17 cellular contexts compared by ENCODE assay signal in genomic region chr15:63824570-63824969, GRCh38. TPM values are rescaled to one million over a fixed set of nuclear protein-coding genes. Genes with fewer than 3 reads are reported as not detected.
DNase-seq lines count a peak whose midpoint lies in the region; ATAC-seq and TF ChIP-seq lines count a peak whose summit lies in the region.
"Had no signal": no experiment of that assay in that cellular context is flagged by ENCODE, and none has a peak within 500 bp of the region (broad histone marks: within the 10 kb centered on the region; RNA-seq: fewer than 3 reads in every experiment).

No MANE protein-coding gene starts in this region.

- peaks cover 2% of the 10 kb centered on the region for H3K36me3 Mint-ChIP-seq in activated CD4-positive, alpha-beta T cell treated with anti-CD3 and anti-CD28 coated beads for 36 hours (ENCODE audit: low read depth)
- H3K36me3 Mint-ChIP-seq in activated CD4-positive, alpha-beta T cell treated with anti-CD3 and anti-CD28 coated beads, Interleukin-2, amount 10 ng/mL, durations not matched to agents 7 days and 5 days (ENCODE audit: low read depth): peaks cover 10% of the 10 kb centered on the region
- H3K36me3 Mint-ChIP-seq in natural killer cell: no peaks in the 10 kb centered on the region
- H3K36me3 Mint-ChIP-seq in natural killer cell treated with Interleukin-12 subunit alpha and Interleukin-12 subunit beta and Interleukin-15 and Interleukin-18, amount 100 ng/mL, for 72 hours: no peaks in the 10 kb centered on the region
- peaks cover 0 to 18% (median 12%) of the 10 kb centered on the region in 5 donors for H3K36me3 Mint-ChIP-seq in naive thymus-derived CD4-positive, alpha-beta T cell

- no peak for ATAC-seq in activated CD4-positive, alpha-beta T cell treated with anti-CD3 and anti-CD28 coated beads for 36 hours
- ATAC-seq in natural killer cell (no peak), GM18868 (IDR thresholded peaks at IDR 0.05; ENCODE audit: unreplicated experiment) (no peak)
- ATAC-seq in natural killer cell treated with Interleukin-12 subunit alpha and Interleukin-12 subunit beta and Interleukin-15 and Interleukin-18, amount 100 ng/mL, for 72 hours: no peak
- no peak for ATAC-seq in naive thymus-derived CD4-positive, alpha-beta T cell
- ATAC-seq: GM12878 had no signal

- peaks cover 10 to 36% of the 10 kb centered on the region in 2 donors for H3K4me1 ChIP-seq in naive thymus-derived CD4-positive, alpha-beta T cell (ENCODE audit: control insufficient read depth in 2 of 2, insufficient read depth in 2 of 2, low read length in 2 of 2)
- H3K4me1 ChIP-seq in spleen: peaks cover 15 to 97% (median 63%) of the 10 kb centered on the region in 6 donors

- no peaks in the 10 kb centered on the region for H3K36me3 ChIP-seq in naive thymus-derived CD4-positive, alpha-beta T cell (ENCODE audit: control insufficient read depth in 2 of 3, insufficient read depth in 3 of 3, low read length in 3 of 3)
- H3K36me3 ChIP-seq in spleen: no peaks in the 10 kb centered on the region
- H3K36me3 ChIP-seq: BLaER1 had no signal

- CTCF ChIA-PET in activated CD4-positive, alpha-beta T cell treated with anti-CD3 and anti-CD28 coated beads for 36 hours (lab: Charles Lee): interaction anchor here (0.6 to 1.1 kb wide), 2 partner anchors 8 to 26 kb away, joined by 4 read pairs; no protein-coding TSS in a partner anchor
- CTCF ChIA-PET in activated CD4-positive, alpha-beta T cell treated with anti-CD3 and anti-CD28 coated beads, Interleukin-2, amount 10 ng/mL, durations not matched to agents 7 days and 5 days (lab: Charles Lee): interaction anchor here (0.6 to 0.8 kb wide), 2 partner anchors 149 to 184 kb away, joined by 3 to 5 read pairs; no protein-coding TSS in a partner anchor
- CTCF ChIA-PET in naive thymus-derived CD4-positive, alpha-beta T cell (lab: Charles Lee): interaction anchor here (0.6 kb wide), 1 partner anchor 186 kb away, joined by 3 read pairs; no protein-coding TSS in a partner anchor

- no peaks in the 10 kb centered on the region for H3K27me3 Mint-ChIP-seq in activated CD4-positive, alpha-beta T cell treated with anti-CD3 and anti-CD28 coated beads for 36 hours
- no peaks in the 10 kb centered on the region for H3K27me3 Mint-ChIP-seq in activated CD4-positive, alpha-beta T cell treated with anti-CD3 and anti-CD28 coated beads, Interleukin-2, amount 10 ng/mL, durations not matched to agents 7 days and 5 days
- no peaks in the 10 kb centered on the region for H3K27me3 Mint-ChIP-seq in natural killer cell (ENCODE audit: low read depth in 2 of 2)
- H3K27me3 Mint-ChIP-seq in natural killer cell treated with Interleukin-12 subunit alpha and Interleukin-12 subunit beta and Interleukin-15 and Interleukin-18, amount 100 ng/mL, for 72 hours: no peaks in the 10 kb centered on the region
- H3K27me3 Mint-ChIP-seq in naive thymus-derived CD4-positive, alpha-beta T cell: no peaks in the 10 kb centered on the region

- DNase-seq in activated CD4-positive, alpha-beta T cell treated with anti-CD3 and anti-CD28 coated beads for 36 hours: no peak
- no peak for DNase-seq in activated CD4-positive, alpha-beta T cell treated with anti-CD3 and anti-CD28 coated beads, Interleukin-2, amount 10 ng/mL, durations not matched to agents 7 days and 5 days
- no peak for DNase-seq in natural killer cell
- DNase-seq in natural killer cell treated with Interleukin-12 subunit alpha and Interleukin-12 subunit beta and Interleukin-15 and Interleukin-18, amount 100 ng/mL, for 72 hours (ENCODE audit: low spot score): no peak
- no peak for DNase-seq in naive thymus-derived CD4-positive, alpha-beta T cell
- DNase-seq in spleen: no peak
- no peak for DNase-seq in SKM-1 treated with dmso at 0.1 percent for 144 hours (lab: John Stamatoyannopoulos, UW; ENCODE audit: unreplicated experiment)
- DNase-seq: AML-193, Calu3, DMS 273 treated with DMSO at 0.1 percent for 48 hours, GOT3, H9, IMR-90 had no signal

- no peak overlapping the region for H3K4me3 ChIP-seq in naive thymus-derived CD4-positive, alpha-beta T cell (ENCODE audit: low read length)
- H3K4me3 ChIP-seq in spleen: no peak overlapping the region
- H3K4me3 ChIP-seq: BLaER1, GM12878 had no signal

- intact Hi-C loops in activated CD4-positive, alpha-beta T cell treated with anti-CD3 and anti-CD28 coated beads for 36 hours (cut with DNase I, micrococcal nuclease): no loop called here
- intact Hi-C loops in natural killer cell (cut with micrococcal nuclease): no loop called here
- intact Hi-C loops in naive thymus-derived CD4-positive, alpha-beta T cell (cut with micrococcal nuclease): loop anchor here in 1 of 2 donors (5.0 kb wide), 1 partner anchor 72 kb away; no protein-coding TSS in a partner anchor
- intact Hi-C loops in spleen (cut with DNase I; ENCODE audit: low total_unique reads): loop anchor here (10.0 kb wide), 1 partner anchor 240 kb away; no protein-coding TSS in a partner anchor

- POLR2A ChIA-PET in activated CD4-positive, alpha-beta T cell treated with anti-CD3 and anti-CD28 coated beads for 36 hours (lab: Charles Lee): no interaction called here
- POLR2A ChIA-PET in activated CD4-positive, alpha-beta T cell treated with anti-CD3 and anti-CD28 coated beads, Interleukin-2, amount 10 ng/mL, durations not matched to agents 7 days and 5 days (lab: Charles Lee): no interaction called here
- POLR2A ChIA-PET in naive thymus-derived CD4-positive, alpha-beta T cell (lab: Charles Lee): interaction anchor here (0.6 to 0.8 kb wide), 2 partner anchors 8 to 351 kb away, joined by 3 read pairs; no protein-coding TSS in a partner anchor

- no peak overlapping the region for H3K4me3 Mint-ChIP-seq in activated CD4-positive, alpha-beta T cell treated with anti-CD3 and anti-CD28 coated beads for 36 hours
- no peak overlapping the region for H3K4me3 Mint-ChIP-seq in activated CD4-positive, alpha-beta T cell treated with anti-CD3 and anti-CD28 coated beads, Interleukin-2, amount 10 ng/mL, durations not matched to agents 7 days and 5 days
- H3K4me3 Mint-ChIP-seq in natural killer cell: no peak overlapping the region
- H3K4me3 Mint-ChIP-seq in natural killer cell treated with Interleukin-12 subunit alpha and Interleukin-12 subunit beta and Interleukin-15 and Interleukin-18, amount 100 ng/mL, for 72 hours: no peak overlapping the region
- H3K4me3 Mint-ChIP-seq in naive thymus-derived CD4-positive, alpha-beta T cell: peak overlapping the region in 5 of 10 donors; percentile 5 to 46 (median 27)
- H3K4me3 Mint-ChIP-seq: H9 had no signal

- no peaks in the 10 kb centered on the region for H3K27me3 ChIP-seq in naive thymus-derived CD4-positive, alpha-beta T cell (ENCODE audit: control insufficient read depth in 2 of 2, insufficient read depth in 2 of 2, low read length in 2 of 2)
- no peaks in the 10 kb centered on the region for H3K27me3 ChIP-seq in spleen (replicated peaks in 1 of 7)
- H3K27me3 ChIP-seq: BLaER1 had no signal

- TF ChIP-seq POLR2A in spleen (IDR thresholded peaks at IDR 0.05): no peak

- H3K27ac Mint-ChIP-seq in activated CD4-positive, alpha-beta T cell treated with anti-CD3 and anti-CD28 coated beads for 36 hours: peak overlapping the region; percentile 8
- no peak overlapping the region for H3K27ac Mint-ChIP-seq in activated CD4-positive, alpha-beta T cell treated with anti-CD3 and anti-CD28 coated beads, Interleukin-2, amount 10 ng/mL, durations not matched to agents 7 days and 5 days
- peak overlapping the region; percentile 8 to 12 for H3K27ac Mint-ChIP-seq in natural killer cell
- no peak overlapping the region for H3K27ac Mint-ChIP-seq in natural killer cell treated with Interleukin-12 subunit alpha and Interleukin-12 subunit beta and Interleukin-15 and Interleukin-18, amount 100 ng/mL, for 72 hours
- peak overlapping the region in 6 of 9 donors; percentile 3 to 51 (median 28) for H3K27ac Mint-ChIP-seq in naive thymus-derived CD4-positive, alpha-beta T cell

- H3K27ac ChIP-seq in naive thymus-derived CD4-positive, alpha-beta T cell (ENCODE audit: low read depth, low read length): no peak overlapping the region
- no peak overlapping the region for H3K27ac ChIP-seq in spleen
- H3K27ac ChIP-seq: 22Rv1, BLaER1 had no signal

- H3K9me3 ChIP-seq in naive thymus-derived CD4-positive, alpha-beta T cell (ENCODE audit: control insufficient read depth in 2 of 3, low read length in 3 of 3): no peaks in the 10 kb centered on the region
- H3K9me3 ChIP-seq in spleen: no peaks in the 10 kb centered on the region
- H3K9me3 ChIP-seq: BLaER1 had no signal

- WGBS in spleen, 5 donors: 70 to 89% (median 82%) methylated on average over 3 of the region's 3 CpGs

- H3K9me3 Mint-ChIP-seq in activated CD4-positive, alpha-beta T cell treated with anti-CD3 and anti-CD28 coated beads for 36 hours (ENCODE audit: low read depth): no peaks in the 10 kb centered on the region
- no peaks in the 10 kb centered on the region for H3K9me3 Mint-ChIP-seq in activated CD4-positive, alpha-beta T cell treated with anti-CD3 and anti-CD28 coated beads, Interleukin-2, amount 10 ng/mL, durations not matched to agents 7 days and 5 days
- no peaks in the 10 kb centered on the region for H3K9me3 Mint-ChIP-seq in natural killer cell
- H3K9me3 Mint-ChIP-seq in natural killer cell treated with Interleukin-12 subunit alpha and Interleukin-12 subunit beta and Interleukin-15 and Interleukin-18, amount 100 ng/mL, for 72 hours: no peaks in the 10 kb centered on the region
- no peaks in the 10 kb centered on the region for H3K9me3 Mint-ChIP-seq in naive thymus-derived CD4-positive, alpha-beta T cell
- H3K9me3 Mint-ChIP-seq: H9 had no signal

- H3K4me1 Mint-ChIP-seq in activated CD4-positive, alpha-beta T cell treated with anti-CD3 and anti-CD28 coated beads for 36 hours: peaks cover 78% of the 10 kb centered on the region
- peaks cover 60% of the 10 kb centered on the region for H3K4me1 Mint-ChIP-seq in activated CD4-positive, alpha-beta T cell treated with anti-CD3 and anti-CD28 coated beads, Interleukin-2, amount 10 ng/mL, durations not matched to agents 7 days and 5 days
- peaks cover 77 to 82% of the 10 kb centered on the region in 2 donors for H3K4me1 Mint-ChIP-seq in natural killer cell
- H3K4me1 Mint-ChIP-seq in natural killer cell treated with Interleukin-12 subunit alpha and Interleukin-12 subunit beta and Interleukin-15 and Interleukin-18, amount 100 ng/mL, for 72 hours (ENCODE audit: low read depth in 2 of 2): peaks cover 46 to 56% of the 10 kb centered on the region in 2 donors
- peaks cover 56 to 92% (median 80%) of the 10 kb centered on the region in 7 donors for H3K4me1 Mint-ChIP-seq in naive thymus-derived CD4-positive, alpha-beta T cell

- no peak for TF ChIP-seq CTCF in natural killer cell (IDR thresholded peaks at IDR 0.05)
- TF ChIP-seq CTCF in spleen (IDR thresholded peaks at IDR 0.05 in 8 of 11, conservative IDR thresholded peaks at IDR 0.05 in 3 of 11): no peak

RNA-seq across cellular contexts. Expression of gene HERC1, which starts 9.2 kb away (rescaled TPM):
- 10 to 100 TPM; 62.8 to 66.0 TPM for total RNA-seq in activated CD4-positive, alpha-beta T cell treated with anti-CD3 and anti-CD28 coated beads for 36 hours
- 100 to 1,000 TPM; 100 to 105 TPM for total RNA-seq in activated CD4-positive, alpha-beta T cell treated with anti-CD3 and anti-CD28 coated beads, Interleukin-2, amount 10 ng/mL, durations not matched to agents 7 days and 5 days
- total RNA-seq in natural killer cell (100 to 1,000 TPM; 219 to 259 (median 258) TPM), spleen (100 to 1,000 TPM; 157 to 203 (median 178) TPM)
- 100 to 1,000 TPM in 1 of 2 donors, 10 to 100 TPM in 1; 97.9 to 142 TPM for total RNA-seq in natural killer cell treated with Interleukin-12 subunit alpha and Interleukin-12 subunit beta and Interleukin-15 and Interleukin-18, amount 100 ng/mL, for 72 hours
- total RNA-seq in naive thymus-derived CD4-positive, alpha-beta T cell: 100 to 1,000 TPM; 121 to 244 (median 172) TPM
- 10 to 100 TPM; 37.8 to 45.7 TPM for polyA plus RNA-seq in naive thymus-derived CD4-positive, alpha-beta T cell
- 10 to 100 TPM; 18.7 to 27.8 (median 18.8) TPM for polyA plus RNA-seq in spleen

Comparison
In these comparisons a context has a peak if more than half of its experiments do, and no peak if none do; other contexts are left out.
1. H3K27ac Mint-ChIP-seq: peak in activated CD4-positive, alpha-beta T cell treated with anti-CD3 and anti-CD28 coated beads for 36 hours (single experiment), natural killer cell (2 of 2) and naive thymus-derived CD4-positive, alpha-beta T cell (6 of 9); none in activated CD4-positive, alpha-beta T cell treated with anti-CD3 and anti-CD28 coated beads, Interleukin-2, amount 10 ng/mL, durations not matched to agents 7 days and 5 days (single experiment) and natural killer cell treated with Interleukin-12 subunit alpha and Interleukin-12 subunit beta and Interleukin-15 and Interleukin-18, amount 100 ng/mL, for 72 hours (0 of 2).